Comparison of ENCODE assay signal across 8 cellular contexts in genomic region chr14:60248697-60249314, GRCh38. TPM values are rescaled to one million over a fixed set of nuclear protein-coding genes. Genes with fewer than 3 reads are reported as not detected.
A peak's percentile ranks its signal among the peaks of the same experiment; 100 is the strongest.
DNase-seq lines count a peak whose midpoint lies in the region; TF ChIP-seq lines count a peak whose summit lies in the region.

TSS of gene PPM1A (plus strand) at chr14:60249221. CDS start at chr14:60282704, 33,483 bp downstream.

- peak within 1 kb of the TSS; percentile 96 for H3K4me3 Mint-ChIP-seq in neural crest cell

- peak within 1 kb of the TSS; percentile 96 for H3K27ac ChIP-seq in MM.1S (ENCODE audit: low read length)
- peak within 1 kb of the TSS; percentile 100 for H3K27ac ChIP-seq in stomach

- H3K4me1 ChIP-seq in MM.1S (ENCODE audit: low read length) (no peaks in the 10 kb centered on the region), stomach (peaks cover 14 to 50% (median 39%) of the 10 kb centered on the region in 4 donors)

- no peaks in the 10 kb centered on the region for H3K27me3 ChIP-seq in MM.1S (replicated peaks; ENCODE audit: insufficient read depth, low read length)
- no peaks in the 10 kb centered on the region for H3K27me3 ChIP-seq in stomach

- H3K4me3 ChIP-seq in MM.1S (ENCODE audit: low read length) (peak within 1 kb of the TSS; percentile 73), foreskin fibroblast (ENCODE audit: low read depth in 1 of 2, low read length in 2 of 2) (peak within 1 kb of the TSS; percentile 87 to 91), stomach (peak within 1 kb of the TSS; percentile 82 to 94 (median 87))

- peak in 2 of 4 donors; percentile 93 to 94 for TF ChIP-seq POLR2A in stomach (IDR thresholded peaks at IDR 0.05)

- in situ Hi-C loops in G401 (cut with HindIII; ENCODE audit: low sequenced_read_pairs) = no loop called here

- H3K9me3 Mint-ChIP-seq in neural crest cell = no peaks in the 10 kb centered on the region

- H3K4me1 Mint-ChIP-seq in neural crest cell = peaks cover 40% of the 10 kb centered on the region

- H3K4me2 ChIP-seq in MM.1S (ENCODE audit: low read depth, low read length) = peak within 1 kb of the TSS; percentile 98

- H3K9me2 ChIP-seq in MM.1S (replicated peaks; ENCODE audit: insufficient read depth, low read length) = no peaks in the 10 kb centered on the region

- no peaks in the 10 kb centered on the region for H3K27me3 Mint-ChIP-seq in neural crest cell (ENCODE audit: low read depth)

- TF ChIP-seq CTCF in MM.1S (IDR thresholded peaks at IDR 0.05; ENCODE audit: low read length) (no peak), foreskin fibroblast (IDR thresholded peaks at IDR 0.05; ENCODE audit: low read depth, low read length) (no peak), neural crest cell (conservative IDR thresholded peaks at IDR 0.05) (no peak), stomach (IDR thresholded peaks at IDR 0.05) (no peak)

- H3K9ac ChIP-seq in MM.1S (ENCODE audit: low read length) = peak within 1 kb of the TSS; percentile 97

- H3K27ac Mint-ChIP-seq in neural crest cell (ENCODE audit: unreplicated experiment) = peak within 1 kb of the TSS; percentile 99

- peak within 1 kb of the TSS; percentile 51 for H2AFZ ChIP-seq in MM.1S (ENCODE audit: low read length)

- H3K36me3 ChIP-seq in MM.1S (replicated peaks; ENCODE audit: insufficient read depth, low read length) (no peaks in the 10 kb centered on the region), stomach (no peaks in the 10 kb centered on the region)

- DNase-seq in G401 (ENCODE audit: low spot score) (peak; percentile 93), HCEC 1CT (peak; percentile 97), MM.1S (peak; percentile 89), SIG-M5 treated with dmso at 0.1 percent for 504 hours (lab: John Stamatoyannopoulos, UW; ENCODE audit: unreplicated experiment) (peak; percentile 87), activated gamma-delta T cell treated with Interleukin-2 at 50 U/mL for 16 hours (peak; percentile 94), foreskin fibroblast (peak; percentile 96 to 99), neural crest cell (ENCODE audit: low read depth, low spot score) (peak; percentile 84), stomach (peak; percentile 97)

- WGBS in stomach, 5 donors = 0% methylated on average over 18 to 73 of the region's 73 CpGs

- H4K20me1 ChIP-seq in MM.1S (ENCODE audit: insufficient read depth, low read length) = no peaks in the 10 kb centered on the region; the same call in 1 of the 2 replicates

- peaks cover 39% of the 10 kb centered on the region for H3K79me2 ChIP-seq in MM.1S (ENCODE audit: low read length)

- H3K9me3 ChIP-seq in MM.1S (replicated peaks; ENCODE audit: insufficient read depth, low read length) = no peaks in the 10 kb centered on the region
- H3K9me3 ChIP-seq in stomach = no peaks in the 10 kb centered on the region

- intact Hi-C loops in stomach (cut with DNase I; ENCODE audit: low total_unique reads) = no loop called here

- TF ChIP-seq EP300 in stomach (IDR thresholded peaks at IDR 0.05) = no peak

- peaks cover 6% of the 10 kb centered on the region; the same call in 1 of the 2 replicates for H3F3A ChIP-seq in MM.1S (ENCODE audit: insufficient read depth, low read length)

- H3K36me3 Mint-ChIP-seq in neural crest cell (ENCODE audit: low read depth) = no peaks in the 10 kb centered on the region

RNA-seq across cellular contexts. Expression of gene PPM1A, which starts in this region (rescaled TPM):
- 23.0 and 37.6 TPM in 2 replicates for total RNA-seq in G401 (2014; rRNA removed; shearing (Covaris generic))
- 30.9 and 35.5 TPM in 2 replicates for total RNA-seq in neural crest cell
- 10 to 100 TPM; 24.0 to 95.5 (median 40.2) TPM for total RNA-seq in stomach
- 10 to 100 TPM; 13.6 to 29.5 (median 24.0) TPM for polyA plus RNA-seq in stomach

Comparison
In these comparisons a context has a peak if more than half of its experiments do, and no peak if none do; other contexts are left out.
1. Peak in every context shown above with its lines: DNase-seq, H3K4me3 ChIP-seq and H3K27ac ChIP-seq.